Comparison of ENCODE assay signal across 2 cellular contexts in genomic region chr7:47606593-47607046, GRCh38.
TF ChIP-seq lines count a peak whose summit lies in the region.
"Not testable (repeated sequence)": the region's sequence is repeated elsewhere in the genome, so short reads cannot be mapped to it uniquely, and the experiment has no call there.

No MANE protein-coding gene starts in this region.

TF ChIP-seq in A549, 52 proteins besides CTCF, POLR2A, EP300 and RAD21 (continued from another document):
- not testable (repeated sequence) for TF ChIP-seq FOSL2 (IDR thresholded peaks at IDR 0.05)
- TF ChIP-seq FOSL2 (CRISPR knock-in tag; IDR thresholded peaks at IDR 0.05) (peak; percentile 11; the same call in 1 of the 2 replicates), TFCP2L1 (CRISPR knock-in tag; IDR thresholded peaks at IDR 0.05) (0 out of 2 replicates have a peak, but pooled peaks have one; percentile 24), ZSCAN20 (CRISPR knock-in tag; IDR thresholded peaks at IDR 0.05) (0 out of 2 replicates have a peak, but pooled peaks have one; percentile 26)

TF ChIP-seq in HepG2, 621 proteins besides CTCF, POLR2A, EP300 and RAD21 (continued from another document and continues in another):
- TF ChIP-seq ZNF687 (CRISPR knock-in tag; IDR thresholded peaks at IDR 0.05) (peak; percentile 64), ISL2 (CRISPR knock-in tag; IDR thresholded peaks at IDR 0.05) (0 out of 2 replicates have a peak, but pooled peaks have one; percentile 12), FOXP4 (CRISPR knock-in tag; IDR thresholded peaks at IDR 0.05) (peak; percentile 32; the same call in 1 of the 2 replicates), LCORL (CRISPR knock-in tag; IDR thresholded peaks at IDR 0.05) (peak; percentile 67; the same call in 1 of the 2 replicates), SPEN (CRISPR knock-in tag; IDR thresholded peaks at IDR 0.05; ENCODE audit: low read depth) (0 out of 2 replicates have a peak, but pooled peaks have one; percentile 30), RXRB (CRISPR knock-in tag; IDR thresholded peaks at IDR 0.05; ENCODE audit: borderline replicate concordance) (0 out of 2 replicates have a peak, but pooled peaks have one; percentile 11), ZNF121 (CRISPR knock-in tag; IDR thresholded peaks at IDR 0.05) (0 out of 2 replicates have a peak, but pooled peaks have one; percentile 5), NCOR1 (IDR thresholded peaks at IDR 0.05; ENCODE audit: borderline replicate concordance, low read length) (peak; percentile 32; the same call in 1 of the 2 replicates), ZMYM4 (CRISPR knock-in tag; IDR thresholded peaks at IDR 0.05) (0 out of 2 replicates have a peak, but pooled peaks have one; percentile 20), ZBTB33 (CRISPR knock-in tag; IDR thresholded peaks at IDR 0.05) (peak; percentile 48; the same call in 1 of the 2 replicates), HNF4A (CRISPR knock-in tag; IDR thresholded peaks at IDR 0.05) (peak; percentile 42; the same call in 1 of the 2 replicates), TBX2 (CRISPR knock-in tag; IDR thresholded peaks at IDR 0.05; ENCODE audit: borderline replicate concordance) (peak; percentile 37; the same call in 1 of the 2 replicates), CREM (IDR thresholded peaks at IDR 0.05) (0 out of 2 replicates have a peak, but pooled peaks have one; percentile 9), ZMYM3 (CRISPR knock-in tag; IDR thresholded peaks at IDR 0.05) (peak; percentile 68), ZMYM2 (CRISPR knock-in tag; IDR thresholded peaks at IDR 0.05) (peak; percentile 65; the same call in 1 of the 2 replicates), SNAPC4 (CRISPR knock-in tag; IDR thresholded peaks at IDR 0.05) (0 out of 2 replicates have a peak, but pooled peaks have one; percentile 20), NR2F6 (CRISPR knock-in tag; IDR thresholded peaks at IDR 0.05) (0 out of 2 replicates have a peak, but pooled peaks have one; percentile 8), TFAP4 (IDR thresholded peaks at IDR 0.05; ENCODE audit: borderline replicate concordance, low read depth) (0 out of 2 replicates have a peak, but pooled peaks have one; percentile 15), ZBTB37 (CRISPR knock-in tag; IDR thresholded peaks at IDR 0.05) (peak; percentile 59; the same call in 1 of the 2 replicates), CEBPG (CRISPR knock-in tag; IDR thresholded peaks at IDR 0.05) (peak; percentile 85), POGZ (CRISPR knock-in tag; IDR thresholded peaks at IDR 0.05) (peak; percentile 17; the same call in 1 of the 2 replicates), GATAD2A (CRISPR knock-in tag; IDR thresholded peaks at IDR 0.05) (peak; percentile 58), HDAC1 (CRISPR knock-in tag; IDR thresholded peaks at IDR 0.05) (0 out of 2 replicates have a peak, but pooled peaks have one; percentile 28), SOX6 (CRISPR knock-in tag; IDR thresholded peaks at IDR 0.05) (peak; percentile 42), PAXIP1 (CRISPR knock-in tag; conservative IDR thresholded peaks at IDR 0.05) (peak; percentile 54), ZNF770 (CRISPR knock-in tag; IDR thresholded peaks at IDR 0.05) (peak; percentile 98), FOXA3 (CRISPR knock-in tag; IDR thresholded peaks at IDR 0.05) (peak; percentile 37)
- TF ChIP-seq LCORL (IDR thresholded peaks at IDR 0.05); CREM (CRISPR knock-in tag; IDR thresholded peaks at IDR 0.05); NR2F6 (IDR thresholded peaks at IDR 0.05); SOX6 (IDR thresholded peaks at IDR 0.05): not testable (repeated sequence)
